In the genomic region with DNA sequence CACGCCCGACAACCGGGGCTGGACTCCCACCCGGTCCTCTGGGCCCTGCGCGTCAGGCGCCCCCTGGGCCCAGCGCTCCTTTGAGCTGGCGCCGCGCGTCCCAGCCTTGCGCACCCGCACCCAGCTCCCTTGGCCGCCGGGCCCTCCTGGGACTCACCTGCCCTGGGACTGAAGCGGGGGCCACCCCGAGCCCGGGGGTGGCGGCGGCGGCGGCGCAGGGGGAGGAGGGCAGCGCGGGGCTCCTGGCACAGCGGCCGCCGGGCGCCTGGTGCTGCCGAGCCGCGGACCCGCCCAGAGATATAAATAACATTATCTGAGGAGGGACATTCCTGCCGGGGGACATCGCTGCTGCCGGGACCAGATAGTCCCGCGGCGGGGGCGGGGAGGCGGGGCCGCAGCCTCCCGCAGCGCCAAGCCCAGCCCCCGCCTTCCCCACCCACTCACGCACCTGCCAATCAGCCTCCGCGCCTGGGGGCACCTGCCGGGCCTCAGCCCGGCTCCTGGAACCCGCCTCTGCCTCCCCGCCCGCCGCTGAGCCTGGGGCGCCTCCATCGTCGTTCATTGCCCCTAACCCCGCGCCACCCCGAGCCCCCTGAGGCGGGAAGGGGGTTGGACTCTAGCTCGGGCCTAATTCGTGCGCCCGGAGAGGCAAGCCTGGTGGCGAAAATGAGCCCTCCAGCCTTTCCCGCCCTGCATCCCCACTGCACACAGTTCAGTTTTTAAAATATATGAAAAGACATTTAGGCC, we compare ENCODE assay signal across 8 cellular contexts. TPM values are rescaled to one million over a fixed set of nuclear protein-coding genes. Genes with fewer than 3 reads are reported as not detected.
DNase-seq lines count a peak whose midpoint lies in the region; ATAC-seq and TF ChIP-seq lines count a peak whose summit lies in the region.

Gene SPTB, minus strand, starts transcription at position 273 of the 747 bp plus-strand sequence. CDS start 56,813 bp downstream, outside the sequence.

- DNase-seq in DMS53 (lab: John Stamatoyannopoulos, UW): peak; percentile 85
- DNase-seq in SHP77 treated with DMSO at 0.1 percent for 48 hours (lab: John Stamatoyannopoulos, UW): peak; percentile 30
- DNase-seq in activated naive CD4-positive, alpha-beta T cell treated with anti-CD3 and anti-CD28 coated beads, Interleukin-2, amount 50 U/mL, for 72 hours (ENCODE audit: low spot score in 2 of 2): peak; percentile 52 to 65
- no peak for DNase-seq in right atrium auricular region (ENCODE audit: low spot score)
- no peak for DNase-seq in skeletal muscle cell (ENCODE audit: low read depth)
- DNase-seq in GF-D8 (lab: John Stamatoyannopoulos, UW): no peak

- H3K4me3 ChIP-seq in right atrium auricular region (peak within 1 kb of the TSS; percentile 64), skeletal muscle cell (ENCODE audit: low read depth, low read length) (peak within 1 kb of the TSS; percentile 23)

- ATAC-seq in HG03342 (IDR thresholded peaks at IDR 0.05; ENCODE audit: unreplicated experiment) (peak; percentile 35), GM21786 (IDR thresholded peaks at IDR 0.05; ENCODE audit: unreplicated experiment) (no peak)
- ATAC-seq in activated naive CD4-positive, alpha-beta T cell treated with anti-CD3 and anti-CD28 coated beads, Interleukin-2, amount 50 U/mL, for 72 hours: peak; percentile 84 to 88

- H3K9me3 ChIP-seq in right atrium auricular region: no peaks in the 10 kb centered on the region

- H3K36me3 ChIP-seq in right atrium auricular region: no peaks in the 10 kb centered on the region

- peak within 1 kb of the TSS; percentile 83 to 95 for H3K27ac ChIP-seq in right atrium auricular region

- H3K4me1 ChIP-seq in right atrium auricular region: peaks cover 0 to 24% of the 10 kb centered on the region in 2 donors

- no peaks in the 10 kb centered on the region for H3K36me3 Mint-ChIP-seq in activated naive CD4-positive, alpha-beta T cell treated with anti-CD3 and anti-CD28 coated beads, Interleukin-2, amount 50 U/mL, for 72 hours

- H3K27me3 ChIP-seq in right atrium auricular region: no peaks in the 10 kb centered on the region

- no peaks in the 10 kb centered on the region for H3K9me3 Mint-ChIP-seq in activated naive CD4-positive, alpha-beta T cell treated with anti-CD3 and anti-CD28 coated beads, Interleukin-2, amount 50 U/mL, for 72 hours

- TF ChIP-seq CTCF in right atrium auricular region (IDR thresholded peaks at IDR 0.05): no peak

- no peak within 1 kb of the TSS for H3K27ac Mint-ChIP-seq in activated naive CD4-positive, alpha-beta T cell treated with anti-CD3 and anti-CD28 coated beads, Interleukin-2, amount 50 U/mL, for 72 hours

RNA-seq across cellular contexts. Expression of gene SPTB, which starts in this region (rescaled TPM):
- under 1 TPM; 0.41 to 0.66 TPM for total RNA-seq in activated naive CD4-positive, alpha-beta T cell treated with anti-CD3 and anti-CD28 coated beads, Interleukin-2, amount 50 U/mL, for 72 hours
- total RNA-seq in right atrium auricular region: 100 to 1,000 TPM in 1 of 2 donors, 10 to 100 TPM in 1; 84.4 to 102 TPM

Comparison
In these comparisons a context has a peak if more than half of its experiments do, and no peak if none do; other contexts are left out.
1. RNA of gene SPTB (total RNA-seq): 84.4 to 102 TPM in right atrium auricular region; 0.41 to 0.66 TPM in activated naive CD4-positive, alpha-beta T cell treated with anti-CD3 and anti-CD28 coated beads, Interleukin-2, amount 50 U/mL, for 72 hours; every median in the first group is over 10 times any median in the second.
2. Peak in DNase-seq and ATAC-seq in activated naive CD4-positive, alpha-beta T cell treated with anti-CD3 and anti-CD28 coated beads, Interleukin-2, amount 50 U/mL, for 72 hours; RNA of the gene not detected or under 1 TPM.
3. DNase-seq: peak in DMS53 (single experiment) and SHP77 treated with DMSO at 0.1 percent for 48 hours (single experiment); none in right atrium auricular region (single experiment), skeletal muscle cell (single experiment) and GF-D8 (single experiment).